ENCODE assay signal across 8 cellular contexts in the genomic region with DNA sequence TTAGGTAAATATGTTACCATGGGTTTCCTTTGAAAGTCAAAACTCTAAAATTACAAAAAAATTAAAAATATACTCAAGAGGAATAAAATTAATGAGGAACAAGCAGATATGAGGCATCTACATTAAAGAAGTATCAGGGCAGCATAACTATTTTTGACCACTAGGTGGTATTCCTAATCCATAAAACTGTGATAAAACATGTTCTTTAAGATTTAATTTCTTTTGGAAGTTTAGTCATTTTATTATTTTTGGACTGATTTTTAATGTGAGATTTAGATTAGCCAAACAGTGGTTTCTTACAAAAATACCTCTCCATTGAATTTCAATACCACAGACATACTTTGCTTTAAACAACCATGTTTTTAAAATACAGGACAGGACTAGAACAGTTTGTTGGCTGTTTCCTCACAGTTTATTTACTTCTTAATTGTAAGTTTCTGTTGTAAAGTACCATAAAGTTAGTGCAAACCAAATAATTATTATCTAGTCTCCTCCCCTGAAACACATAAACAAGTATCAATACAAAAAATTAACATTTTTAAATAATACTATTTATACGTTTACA. TPM values are rescaled to one million over a fixed set of nuclear protein-coding genes. Genes with fewer than 3 reads are reported as not detected.
DNase-seq lines count a peak whose midpoint lies in the region; ATAC-seq and TF ChIP-seq lines count a peak whose summit lies in the region.

No MANE protein-coding gene starts in this region.

- H3K36me3 Mint-ChIP-seq in stimulated activated memory B cell treated with anti-CD40 and anti-IgM and Interleukin-4, amounts not matched to agents 10 μg/mL and 1 μg/mL and 100 μg/mL, for 72 hours, result no peaks in the 10 kb centered on the region

- no peaks in the 10 kb centered on the region for H3K27me3 Mint-ChIP-seq in stimulated activated memory B cell treated with anti-CD40 and anti-IgM and Interleukin-4, amounts not matched to agents 10 μg/mL and 1 μg/mL and 100 μg/mL, for 72 hours

- H3K4me1 Mint-ChIP-seq in stimulated activated memory B cell treated with anti-CD40 and anti-IgM and Interleukin-4, amounts not matched to agents 10 μg/mL and 1 μg/mL and 100 μg/mL, for 72 hours, result no peaks in the 10 kb centered on the region

- DNase-seq in BE2C (no peak), HCEC 1CT (peak; percentile 22), RWPE1 (ENCODE audit: low spot score) (peak; percentile 5), glomerular endothelial cell (ENCODE audit: extremely low read depth, low read depth, low spot score) (peak; percentile 37), vagina (ENCODE audit: extremely low spot score in 2 of 2) (no peak)
- no peak for DNase-seq in NK-92 treated with Interleukin-12 subunit alpha and Interleukin-12 subunit beta, amount 100 ng/mL, for 24 hours (lab: John Stamatoyannopoulos, UW)
- no peak for DNase-seq in stimulated activated CD4-positive, alpha-beta T cell treated with anti-CD3 and anti-CD28 coated beads, Interleukin-15, amount 100 ng/mL, for 24 hours

- H3K27ac Mint-ChIP-seq in stimulated activated memory B cell treated with anti-CD40 and anti-IgM and Interleukin-4, amounts not matched to agents 10 μg/mL and 1 μg/mL and 100 μg/mL, for 72 hours, result no peak overlapping the region

- H3K9me3 ChIP-seq in BE2C (no peaks in the 10 kb centered on the region), vagina (no peaks in the 10 kb centered on the region)

- CTCF ChIA-PET in RWPE1 (lab: Yijun Ruan, JAX), result interaction anchor here (0.6 to 0.8 kb wide), 4 partner anchors 12 to 744 kb away, joined by 3 to 5 read pairs (median 4); no protein-coding TSS in a partner anchor

- H3K27me3 ChIP-seq in BE2C (no peaks in the 10 kb centered on the region), vagina (no peaks in the 10 kb centered on the region)

- POLR2A ChIA-PET in RWPE1 (lab: Yijun Ruan, JAX; ENCODE audit: low non-redundant PET), result no interaction called here

- H3K36me3 ChIP-seq in BE2C (no peaks in the 10 kb centered on the region), vagina (no peaks in the 10 kb centered on the region)

- no peak overlapping the region for H3K4me3 Mint-ChIP-seq in stimulated activated memory B cell treated with anti-CD40 and anti-IgM and Interleukin-4, amounts not matched to agents 10 μg/mL and 1 μg/mL and 100 μg/mL, for 72 hours

- no peak overlapping the region for H3K27ac ChIP-seq in RWPE1
- H3K27ac ChIP-seq in vagina, result no peak overlapping the region

- intact Hi-C loops in vagina (cut with DNase I), result no loop called here

- TF ChIP-seq CTCF in BE2C (IDR thresholded peaks at IDR 0.05; ENCODE audit: low read depth, low read length) (peak; percentile 54; the same call in 1 of the 2 replicates), RWPE1 (conservative IDR thresholded peaks at IDR 0.05; ENCODE audit: low read depth) (peak; percentile 75), vagina (IDR thresholded peaks at IDR 0.05) (peak in 2 of 3 experiments; percentile 33 to 39)

- no peak for ATAC-seq in stimulated activated memory B cell treated with anti-CD40 and anti-IgM and Interleukin-4, amounts not matched to agents 10 μg/mL and 1 μg/mL and 100 μg/mL, for 72 hours

- H3K4me1 ChIP-seq in BE2C, result peaks cover 8% of the 10 kb centered on the region
- no peaks in the 10 kb centered on the region for H3K4me1 ChIP-seq in vagina

- H3K4me3 ChIP-seq in BE2C (ENCODE audit: low read depth, low read length) (no peak overlapping the region), vagina (no peak overlapping the region)

- H3K9me3 Mint-ChIP-seq in stimulated activated memory B cell treated with anti-CD40 and anti-IgM and Interleukin-4, amounts not matched to agents 10 μg/mL and 1 μg/mL and 100 μg/mL, for 72 hours, result no peaks in the 10 kb centered on the region

- TF ChIP-seq POLR2A in vagina (IDR thresholded peaks at IDR 0.05), result no peak

RNA-seq across cellular contexts. Expression of a gene that starts 49.8 kb away (rescaled TPM):
- not detected for polyA plus RNA-seq in BE2C (2012; ENCODE audit: insufficient read depth, insufficient read length, low read depth)
- total RNA-seq in glomerular endothelial cell, result not detected in 2 replicates
- total RNA-seq in vagina, result 2.5 TPM

Comparison
In these comparisons a context has a peak if more than half of its experiments do, and no peak if none do; other contexts are left out.
1. DNase-seq: peak in HCEC 1CT (single experiment), RWPE1 (single experiment) and glomerular endothelial cell (single experiment); none in BE2C (single experiment), vagina (0 of 2), NK-92 treated with Interleukin-12 subunit alpha and Interleukin-12 subunit beta, amount 100 ng/mL, for 24 hours (single experiment) and stimulated activated CD4-positive, alpha-beta T cell treated with anti-CD3 and anti-CD28 coated beads, Interleukin-15, amount 100 ng/mL, for 24 hours (single experiment).
2. Peak in every context shown above with its lines, with median percentiles within 50 percentile points of each other: CTCF ChIP-seq.